Comparison of ENCODE assay signal across 1 cellular context in the genomic region with DNA sequence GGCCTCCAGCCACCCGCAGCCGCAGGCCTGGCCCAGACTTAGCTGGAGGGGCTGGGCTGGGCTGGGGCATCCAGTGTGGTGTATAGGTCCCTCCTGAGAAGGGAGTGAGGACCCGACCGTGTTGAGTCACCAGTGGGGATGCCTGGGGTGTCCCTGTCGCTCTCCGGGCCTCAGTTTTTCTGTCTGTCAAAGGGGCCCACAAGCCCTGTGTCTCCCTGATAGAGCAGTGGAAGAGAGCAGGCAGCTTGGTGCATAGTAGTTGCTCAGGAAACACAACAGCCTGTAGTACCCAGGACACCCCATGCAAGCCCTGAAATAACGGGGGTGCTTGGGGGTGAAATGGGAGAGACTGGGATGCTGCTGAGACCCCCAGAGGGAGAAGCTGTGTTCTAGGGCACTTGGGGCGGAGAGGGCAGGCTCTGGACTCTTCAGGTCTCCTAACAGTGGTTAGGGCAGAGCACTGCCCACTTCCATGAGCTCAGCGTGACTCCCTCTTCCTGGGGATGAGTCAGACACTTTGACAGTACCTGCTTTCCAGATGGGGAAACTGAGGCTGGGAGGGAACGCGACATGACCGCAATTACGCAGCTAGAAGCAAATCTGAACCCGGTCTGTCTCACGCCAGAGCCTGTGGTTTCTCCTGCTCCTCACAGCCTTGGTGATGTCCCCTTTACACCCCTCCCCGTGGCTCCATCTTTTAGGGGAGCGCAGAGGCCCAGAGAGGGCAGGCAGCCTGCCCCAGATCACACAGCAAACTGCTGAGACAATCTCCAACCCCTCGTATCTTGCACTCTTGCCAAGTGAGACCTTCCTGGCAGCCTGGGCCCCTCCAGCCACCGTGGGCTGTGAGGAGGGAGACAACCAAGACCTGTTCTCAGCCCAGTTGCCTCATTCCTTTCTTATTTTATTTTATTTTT.
TF ChIP-seq lines count a peak whose summit lies in the region.

No MANE protein-coding gene starts in this region.

TF ChIP-seq in HEK293, 187 proteins besides CTCF, POLR2A, EP300 and RAD21 (continued from another document):
- TF ChIP-seq, protein P1, sequence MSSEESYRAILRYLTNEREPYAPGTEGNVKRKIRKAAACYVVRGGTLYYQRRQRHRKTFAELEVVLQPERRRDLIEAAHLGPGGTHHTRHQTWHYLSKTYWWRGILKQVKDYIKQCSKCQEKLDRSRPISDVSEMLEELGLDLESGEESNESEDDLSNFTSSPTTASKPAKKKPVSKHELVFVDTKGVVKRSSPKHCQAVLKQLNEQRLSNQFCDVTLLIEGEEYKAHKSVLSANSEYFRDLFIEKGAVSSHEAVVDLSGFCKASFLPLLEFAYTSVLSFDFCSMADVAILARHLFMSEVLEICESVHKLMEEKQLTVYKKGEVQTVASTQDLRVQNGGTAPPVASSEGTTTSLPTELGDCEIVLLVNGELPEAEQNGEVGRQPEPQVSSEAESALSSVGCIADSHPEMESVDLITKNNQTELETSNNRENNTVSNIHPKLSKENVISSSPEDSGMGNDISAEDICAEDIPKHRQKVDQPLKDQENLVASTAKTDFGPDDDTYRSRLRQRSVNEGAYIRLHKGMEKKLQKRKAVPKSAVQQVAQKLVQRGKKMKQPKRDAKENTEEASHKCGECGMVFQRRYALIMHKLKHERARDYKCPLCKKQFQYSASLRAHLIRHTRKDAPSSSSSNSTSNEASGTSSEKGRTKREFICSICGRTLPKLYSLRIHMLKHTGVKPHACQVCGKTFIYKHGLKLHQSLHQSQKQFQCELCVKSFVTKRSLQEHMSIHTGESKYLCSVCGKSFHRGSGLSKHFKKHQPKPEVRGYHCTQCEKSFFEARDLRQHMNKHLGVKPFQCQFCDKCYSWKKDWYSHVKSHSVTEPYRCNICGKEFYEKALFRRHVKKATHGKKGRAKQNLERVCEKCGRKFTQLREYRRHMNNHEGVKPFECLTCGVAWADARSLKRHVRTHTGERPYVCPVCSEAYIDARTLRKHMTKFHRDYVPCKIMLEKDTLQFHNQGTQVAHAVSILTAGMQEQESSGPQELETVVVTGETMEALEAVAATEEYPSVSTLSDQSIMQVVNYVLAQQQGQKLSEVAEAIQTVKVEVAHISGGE (tag by site-specific recombination; conservative IDR thresholded peaks at IDR 0.05; ENCODE audit: low read depth), result no peak
- TF ChIP-seq, protein P2, sequence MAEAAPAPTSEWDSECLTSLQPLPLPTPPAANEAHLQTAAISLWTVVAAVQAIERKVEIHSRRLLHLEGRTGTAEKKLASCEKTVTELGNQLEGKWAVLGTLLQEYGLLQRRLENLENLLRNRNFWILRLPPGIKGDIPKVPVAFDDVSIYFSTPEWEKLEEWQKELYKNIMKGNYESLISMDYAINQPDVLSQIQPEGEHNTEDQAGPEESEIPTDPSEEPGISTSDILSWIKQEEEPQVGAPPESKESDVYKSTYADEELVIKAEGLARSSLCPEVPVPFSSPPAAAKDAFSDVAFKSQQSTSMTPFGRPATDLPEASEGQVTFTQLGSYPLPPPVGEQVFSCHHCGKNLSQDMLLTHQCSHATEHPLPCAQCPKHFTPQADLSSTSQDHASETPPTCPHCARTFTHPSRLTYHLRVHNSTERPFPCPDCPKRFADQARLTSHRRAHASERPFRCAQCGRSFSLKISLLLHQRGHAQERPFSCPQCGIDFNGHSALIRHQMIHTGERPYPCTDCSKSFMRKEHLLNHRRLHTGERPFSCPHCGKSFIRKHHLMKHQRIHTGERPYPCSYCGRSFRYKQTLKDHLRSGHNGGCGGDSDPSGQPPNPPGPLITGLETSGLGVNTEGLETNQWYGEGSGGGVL (tag by site-specific recombination; IDR thresholded peaks at IDR 0.05), result no peak
- no peak for TF ChIP-seq ZNF610 (tag by site-specific recombination; IDR thresholded peaks at IDR 0.05; ENCODE audit: borderline replicate concordance)
